Comparison of ENCODE assay signal across 12 cellular contexts in genomic region chr20:21607971-21608735, GRCh38.
DNase-seq lines count a peak whose midpoint lies in the region; ATAC-seq, FAIRE-seq and TF ChIP-seq lines count a peak whose summit lies in the region.
"Had no signal": no experiment of that assay in that cellular context is flagged by ENCODE, and none has a peak within 500 bp of the region (broad histone marks: within the 10 kb centered on the region; RNA-seq: fewer than 3 reads in every experiment).

No MANE protein-coding gene starts in this region.

- H3K4me3 ChIP-seq in astrocyte (ENCODE audit: insufficient read depth, low read depth, low read length) (no peak overlapping the region), mucosa of descending colon (no peak overlapping the region)
- H3K4me3 ChIP-seq: skin epidermis had no signal

- DNase-seq in C1 segment of cervical spinal cord (lab: John Stamatoyannopoulos, UW) (peak in 13 of 14 donors; percentile 35 to 94 (median 83)), NCI-H1105 treated with DMSO at 0.1 percent for 48 hours (lab: John Stamatoyannopoulos, UW) (peak; percentile 93), astrocyte (ENCODE audit: low read depth) (no peak), mucosa of descending colon (peak in 2 of 3 donors; percentile 26 to 50), 8988T (no peak), T-helper 2 cell (no peak)
- DNase-seq in activated naive CD8-positive, alpha-beta T cell treated with anti-CD3 and anti-CD28 coated beads, Interleukin-2, amount 50 U/mL, for 24 hours = no peak
- DNase-seq: activated effector memory CD4-positive, alpha-beta T cell treated with anti-CD3 and anti-CD28 coated beads, Interleukin-2, amount 50 U/mL, for 16 hours; HFFc6 had no signal

- H3K9ac ChIP-seq in astrocyte (ENCODE audit: low read length) = no peak overlapping the region

- H3K9me3 ChIP-seq in astrocyte (ENCODE audit: insufficient read depth, low read depth, low read length) (no peaks in the 10 kb centered on the region), mucosa of descending colon (no peaks in the 10 kb centered on the region)

- TF ChIP-seq CTCF in astrocyte (IDR thresholded peaks at IDR 0.05; ENCODE audit: insufficient read depth, low read depth, low read length) (no peak), mucosa of descending colon (IDR thresholded peaks at IDR 0.05) (no peak)

- H3K27ac Mint-ChIP-seq in astrocyte (ENCODE audit: unreplicated experiment) = no peak overlapping the region
- H3K27ac Mint-ChIP-seq in activated naive CD8-positive, alpha-beta T cell treated with anti-CD3 and anti-CD28 coated beads, Interleukin-2, amount 50 U/mL, for 24 hours = no peak overlapping the region
- H3K27ac Mint-ChIP-seq: HFFc6 had no signal

- H3K4me1 ChIP-seq in astrocyte (ENCODE audit: insufficient read depth, low read length) = no peaks in the 10 kb centered on the region
- H3K4me1 ChIP-seq in mucosa of descending colon (ENCODE audit: low read depth) = no peaks in the 10 kb centered on the region

- H3K36me3 ChIP-seq in astrocyte (ENCODE audit: insufficient read depth, low read length) (no peaks in the 10 kb centered on the region), mucosa of descending colon (ENCODE audit: low read depth) (no peaks in the 10 kb centered on the region)

- intact Hi-C loops in mucosa of descending colon (cut with DNase I, micrococcal nuclease) = no loop called here

- H3K9me3 Mint-ChIP-seq in astrocyte (ENCODE audit: unreplicated experiment) = peaks cover 5% of the 10 kb centered on the region
- peaks cover 5% of the 10 kb centered on the region for H3K9me3 Mint-ChIP-seq in activated naive CD8-positive, alpha-beta T cell treated with anti-CD3 and anti-CD28 coated beads, Interleukin-2, amount 50 U/mL, for 24 hours

- H3K79me2 ChIP-seq in astrocyte (ENCODE audit: insufficient read depth, low read length) = no peaks in the 10 kb centered on the region

- peak; percentile 42 for ATAC-seq in mucosa of descending colon
- no peak for ATAC-seq in activated naive CD8-positive, alpha-beta T cell treated with anti-CD3 and anti-CD28 coated beads, Interleukin-2, amount 50 U/mL, for 24 hours
- ATAC-seq in GM21367 (IDR thresholded peaks at IDR 0.05; ENCODE audit: unreplicated experiment) = no peak
- ATAC-seq: Panc1 had no signal

- H3K4me1 Mint-ChIP-seq in astrocyte (ENCODE audit: low read depth, unreplicated experiment) = peaks cover 9% of the 10 kb centered on the region
- H3K4me1 Mint-ChIP-seq in activated naive CD8-positive, alpha-beta T cell treated with anti-CD3 and anti-CD28 coated beads, Interleukin-2, amount 50 U/mL, for 24 hours = no peaks in the 10 kb centered on the region

- FAIRE-seq in astrocyte (lab: Jason Lieb, UNC) = no peak

- H4K20me1 ChIP-seq in astrocyte (ENCODE audit: insufficient read depth, low read length) = no peaks in the 10 kb centered on the region

- no peak overlapping the region for H3K27ac ChIP-seq in astrocyte (ENCODE audit: low read depth, low read length)
- H3K27ac ChIP-seq: skin epidermis had no signal

- H2AFZ ChIP-seq in astrocyte (ENCODE audit: low read depth, low read length) = peak overlapping the region; percentile 34

- no peaks in the 10 kb centered on the region for H3K36me3 Mint-ChIP-seq in astrocyte (ENCODE audit: low read depth, unreplicated experiment)
- no peaks in the 10 kb centered on the region for H3K36me3 Mint-ChIP-seq in activated naive CD8-positive, alpha-beta T cell treated with anti-CD3 and anti-CD28 coated beads, Interleukin-2, amount 50 U/mL, for 24 hours (ENCODE audit: low read depth)

- H3K27me3 ChIP-seq in astrocyte (ENCODE audit: insufficient read depth, low read length) = no peaks in the 10 kb centered on the region

- H3K27me3 Mint-ChIP-seq in astrocyte (ENCODE audit: low read depth, unreplicated experiment) = peaks cover 18% of the 10 kb centered on the region
- H3K27me3 Mint-ChIP-seq in activated naive CD8-positive, alpha-beta T cell treated with anti-CD3 and anti-CD28 coated beads, Interleukin-2, amount 50 U/mL, for 24 hours = peaks cover 18% of the 10 kb centered on the region

- H3K4me3 Mint-ChIP-seq in astrocyte (ENCODE audit: unreplicated experiment) = no peak overlapping the region
- H3K4me3 Mint-ChIP-seq in activated naive CD8-positive, alpha-beta T cell treated with anti-CD3 and anti-CD28 coated beads, Interleukin-2, amount 50 U/mL, for 24 hours = no peak overlapping the region
- H3K4me3 Mint-ChIP-seq: HFFc6 had no signal

- H3K4me2 ChIP-seq in astrocyte (ENCODE audit: low read length) = peak overlapping the region; percentile 60

Comparison
In these comparisons a context has a peak if more than half of its experiments do, and no peak if none do; other contexts are left out.
1. DNase-seq: peak in C1 segment of cervical spinal cord (13 of 14), NCI-H1105 treated with DMSO at 0.1 percent for 48 hours (single experiment) and mucosa of descending colon (2 of 3); none in astrocyte (single experiment), activated naive CD8-positive, alpha-beta T cell treated with anti-CD3 and anti-CD28 coated beads, Interleukin-2, amount 50 U/mL, for 24 hours (single experiment), 8988T (single experiment) and T-helper 2 cell (0 of 5).